Comparison of ENCODE assay signal across 6 cellular contexts in the genomic region with DNA sequence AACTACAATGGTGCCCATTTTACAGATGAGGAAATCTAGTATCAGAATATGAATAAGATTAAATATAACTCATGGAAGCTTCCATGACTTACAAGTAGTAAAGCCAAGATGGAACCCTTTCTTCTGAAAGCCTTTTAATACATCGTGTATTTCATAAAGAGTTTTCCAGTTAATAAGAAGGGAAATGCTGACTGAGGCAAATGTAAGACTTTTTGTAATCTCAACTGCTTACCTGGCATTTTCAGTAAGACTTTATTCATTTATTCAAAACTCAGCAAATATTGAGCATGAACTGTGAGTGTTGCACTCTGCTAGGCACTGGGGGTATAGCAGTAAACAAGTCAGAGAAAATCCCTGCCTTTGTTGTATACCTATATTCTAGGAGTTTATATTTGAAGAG.
"Had no signal": no experiment of that assay in that cellular context is flagged by ENCODE, and none has a peak within 500 bp of the region (broad histone marks: within the 10 kb centered on the region; RNA-seq: fewer than 3 reads in every experiment).

No MANE protein-coding gene starts in this region.

- FAIRE-seq: HTR-8/SVneo had no signal

- H3K4me3 Mint-ChIP-seq: IgD-negative memory B cell had no signal

- H3K36me3 Mint-ChIP-seq: IgD-negative memory B cell had no signal

- H3K9me3 Mint-ChIP-seq: IgD-negative memory B cell had no signal

- H3K27ac ChIP-seq: HL-60, KMS-11 had no signal

- DNase-seq: KBM-7, KG1 had no signal

- H3K27me3 Mint-ChIP-seq: IgD-negative memory B cell had no signal

- H3K4me1 Mint-ChIP-seq: IgD-negative memory B cell had no signal

- H3K4me2 ChIP-seq: KMS-11 had no signal

- H3K27ac Mint-ChIP-seq: IgD-negative memory B cell had no signal

- H3K9ac ChIP-seq: KMS-11 had no signal
